ENCODE assay signal across 8 cellular contexts in genomic region chr7:72925546-72926120, GRCh38. TPM values are rescaled to one million over a fixed set of nuclear protein-coding genes. Genes with fewer than 3 reads are reported as not detected.
A peak's percentile ranks its signal among the peaks of the same experiment; 100 is the strongest.
DNase-seq lines count a peak whose midpoint lies in the region; ATAC-seq and TF ChIP-seq lines count a peak whose summit lies in the region.

No MANE protein-coding gene starts in this region.

- peaks cover 5% of the 10 kb centered on the region for H3K4me1 ChIP-seq in cardiac muscle cell (ENCODE audit: low read depth)
- H3K4me1 ChIP-seq in psoas muscle: peaks cover 9% of the 10 kb centered on the region

- ATAC-seq in Right ventricle myocardium inferior: no peak
- peak in 1 of 4 donors; percentile 18 for ATAC-seq in psoas muscle
- no peak for ATAC-seq in left lobe of liver
- ATAC-seq in GM21515 (IDR thresholded peaks at IDR 0.05; ENCODE audit: unreplicated experiment): no peak

- no peak overlapping the region for H2AFZ ChIP-seq in SU-DHL-6 (ENCODE audit: low read depth, low read length, severe bottlenecking)

- no peak for TF ChIP-seq CTCF in cardiac muscle cell (IDR thresholded peaks at IDR 0.05; ENCODE audit: low read depth, low read length)
- TF ChIP-seq CTCF in SU-DHL-6 (IDR thresholded peaks at IDR 0.05; ENCODE audit: insufficient read depth, low read length, poor library complexity, severe bottlenecking): no peak
- no peak for TF ChIP-seq CTCF in fibroblast of pulmonary artery (IDR thresholded peaks at IDR 0.05; ENCODE audit: low read length, missing control alignments)
- no peak for TF ChIP-seq CTCF in psoas muscle (IDR thresholded peaks at IDR 0.05)

- H3K36me3 ChIP-seq in cardiac muscle cell: peaks cover 42% of the 10 kb centered on the region
- H3K36me3 ChIP-seq in SU-DHL-6 (ENCODE audit: low read length): peaks cover 23% of the 10 kb centered on the region; the same call in 1 of the 2 replicates
- H3K36me3 ChIP-seq in psoas muscle (ENCODE audit: insufficient read depth in 1 of 2, low read depth in 1 of 2): peaks cover 17 to 43% of the 10 kb centered on the region in 2 donors

- H3F3A ChIP-seq in SU-DHL-6 (ENCODE audit: insufficient read depth): peaks cover 20% of the 10 kb centered on the region

- H3K27ac ChIP-seq in cardiac muscle cell (peak overlapping the region; percentile 98), SU-DHL-6 (ENCODE audit: low read depth, low read length) (peak overlapping the region; percentile 68), psoas muscle (peak overlapping the region; percentile 90)

- peak overlapping the region; percentile 67 for H3K4me2 ChIP-seq in SU-DHL-6 (ENCODE audit: low read depth, low read length, poor library complexity, severe bottlenecking)

- H3K27me3 ChIP-seq in cardiac muscle cell (no peaks in the 10 kb centered on the region), SU-DHL-6 (ENCODE audit: low read length) (no peaks in the 10 kb centered on the region), psoas muscle (ENCODE audit: insufficient read depth in 3 of 3, low read length in 2 of 3) (no peaks in the 10 kb centered on the region)

- no peaks in the 10 kb centered on the region for H3K9me2 ChIP-seq in SU-DHL-6 (replicated peaks; ENCODE audit: insufficient read depth, low read length)

- intact Hi-C loops in Right ventricle myocardium inferior (cut with DNase I) (no loop called here), psoas muscle (cut with DNase I) (loop anchor here in 1 of 2 donors (5.0 kb wide), 1 partner anchor 93 kb away; no protein-coding TSS in a partner anchor)

- no peaks in the 10 kb centered on the region for H4K20me1 ChIP-seq in SU-DHL-6 (ENCODE audit: low read depth, low read length)

- H3K9ac ChIP-seq in SU-DHL-6 (ENCODE audit: low read length): peak overlapping the region; percentile 74

- H3K79me2 ChIP-seq in SU-DHL-6 (ENCODE audit: insufficient read depth, low read length): peaks cover 43% of the 10 kb centered on the region

- DNase-seq in cardiac muscle cell (ENCODE audit: low read depth in 1 of 2, low spot score in 1 of 2) (peak; percentile 6 to 46), Right ventricle myocardium inferior (ENCODE audit: missing footprints) (no peak), fibroblast of pulmonary artery (ENCODE audit: low read depth) (peak; percentile 28), psoas muscle (no peak), pons (ENCODE audit: low spot score) (no peak), left lobe of liver (ENCODE audit: low spot score) (no peak)

- H3K4me3 ChIP-seq in cardiac muscle cell: peak overlapping the region; percentile 55
- peak overlapping the region; percentile 63 for H3K4me3 ChIP-seq in SU-DHL-6 (ENCODE audit: insufficient read depth, low read length, poor library complexity, severe bottlenecking)
- H3K4me3 ChIP-seq in fibroblast of pulmonary artery (replicated peaks; ENCODE audit: low read depth, low read length): peak overlapping the region; percentile 97
- H3K4me3 ChIP-seq in psoas muscle: peak overlapping the region; percentile 91

- H3K9me3 ChIP-seq in cardiac muscle cell (ENCODE audit: low read depth): no peaks in the 10 kb centered on the region
- no peaks in the 10 kb centered on the region for H3K9me3 ChIP-seq in SU-DHL-6 (ENCODE audit: insufficient read depth, low read length)
- H3K9me3 ChIP-seq in psoas muscle: no peaks in the 10 kb centered on the region

- WGBS in psoas muscle, 3 donors: 1% methylated on average over 11 to 35 of the region's 35 CpGs

RNA-seq across cellular contexts. Expression of gene POM121, which starts 0.7 kb away (rescaled TPM):
- total RNA-seq in cardiac muscle cell (9.5 and 16.1 TPM in 2 replicates), Right ventricle myocardium inferior (15.5 TPM), psoas muscle (10 to 100 TPM; 16.6 to 28.1 (median 21.1) TPM), left lobe of liver (16.8 TPM)
- polyA plus RNA-seq in cardiac muscle cell (16.6 and 18.3 TPM in 2 replicates), psoas muscle (10 to 100 TPM in 1 of 3 donors, 1 to 10 TPM in 2; 8.0 to 18.0 (median 9.3) TPM)

RNA-seq across cellular contexts. Expression of gene TRIM74, which starts 43.6 kb away (rescaled TPM):
- total RNA-seq in cardiac muscle cell (2.0 and 5.2 TPM in 2 replicates), Right ventricle myocardium inferior (0.81 TPM), psoas muscle (under 1 TPM in 1 of 4 donors, not detected in 3; 0.36 TPM), left lobe of liver (0.78 TPM)
- polyA plus RNA-seq in cardiac muscle cell (3.1 and 5.1 TPM in 2 replicates), psoas muscle (under 1 TPM; 0.06 to 0.34 (median 0.07) TPM)

Comparison
In these comparisons a context has a peak if more than half of its experiments do, and no peak if none do; other contexts are left out.
1. DNase-seq: peak in cardiac muscle cell (2 of 2) and fibroblast of pulmonary artery (single experiment); none in Right ventricle myocardium inferior (single experiment), psoas muscle (0 of 2), pons (single experiment) and left lobe of liver (single experiment).
2. Peak in every context shown above with its lines, with median percentiles within 50 percentile points of each other: H3K27ac ChIP-seq and H3K4me3 ChIP-seq.